In genomic region chr11:86576946-86577624, GRCh38 we compare ENCODE assay signal across 1 cellular context.
TF ChIP-seq lines count a peak whose summit lies in the region.

No MANE protein-coding gene starts in this region.

TF ChIP-seq in HEK293, 187 proteins besides CTCF, POLR2A, EP300 and RAD21 (continued from another document):
- peak; percentile 92 for TF ChIP-seq ZNF449 (tag by site-specific recombination; IDR thresholded peaks at IDR 0.05)
